In genomic region chr1:248858891-248859889, GRCh38 we compare ENCODE assay signal across 8 cellular contexts. TPM values are rescaled to one million over a fixed set of nuclear protein-coding genes. Genes with fewer than 3 reads are reported as not detected.
DNase-seq lines count a peak whose midpoint lies in the region; ATAC-seq and TF ChIP-seq lines count a peak whose summit lies in the region.

ZNF692 (minus strand) TSS chr1:248859085; CDS start chr1:248858309, 776 bp downstream.

- peaks cover 33% of the 10 kb centered on the region for H3K4me1 Mint-ChIP-seq in osteocyte (ENCODE audit: unreplicated experiment)

- no peaks in the 10 kb centered on the region for H3K27me3 ChIP-seq in thoracic aorta (replicated peaks; ENCODE audit: insufficient read depth)

- H3K27ac Mint-ChIP-seq in activated naive CD4-positive, alpha-beta T cell treated with anti-CD3 and anti-CD28 coated beads, Interleukin-2, amount 50 U/mL, for 72 hours: peak within 1 kb of the TSS; percentile 95 to 96
- peak within 1 kb of the TSS; percentile 88 for H3K27ac Mint-ChIP-seq in osteocyte (ENCODE audit: unreplicated experiment)

- peak within 1 kb of the TSS; percentile 82 to 85 for H3K27ac ChIP-seq in thoracic aorta

- peak; percentile 94 for TF ChIP-seq POLR2A in GM10847 (IDR thresholded peaks at IDR 0.05; ENCODE audit: extremely low read depth, insufficient read length)

- no peaks in the 10 kb centered on the region for H3K36me3 ChIP-seq in thoracic aorta

- peaks cover 11 to 39% of the 10 kb centered on the region in 2 donors for H3K4me1 ChIP-seq in thoracic aorta (ENCODE audit: control insufficient read depth in 1 of 2, low read depth in 2 of 2)

- TF ChIP-seq CTCF in osteocyte (IDR thresholded peaks at IDR 0.05) (no peak), thoracic aorta (IDR thresholded peaks at IDR 0.05) (no peak)

- H3K4me3 ChIP-seq in thoracic aorta: peak within 1 kb of the TSS; percentile 77

- H3K9me3 Mint-ChIP-seq in activated naive CD4-positive, alpha-beta T cell treated with anti-CD3 and anti-CD28 coated beads, Interleukin-2, amount 50 U/mL, for 72 hours: no peaks in the 10 kb centered on the region
- H3K9me3 Mint-ChIP-seq in osteocyte (ENCODE audit: unreplicated experiment): no peaks in the 10 kb centered on the region

- H3K9me3 ChIP-seq in thoracic aorta: no peaks in the 10 kb centered on the region

- ATAC-seq in HG02642 (IDR thresholded peaks at IDR 0.05; ENCODE audit: poor library complexity, unreplicated experiment) (peak; percentile 86), thoracic aorta (ENCODE audit: insufficient number of reproducible peaks, low FRiP score, low read depth) (peak; percentile 72)
- ATAC-seq in activated naive CD4-positive, alpha-beta T cell treated with anti-CD3 and anti-CD28 coated beads, Interleukin-2, amount 50 U/mL, for 72 hours: peak; percentile 74 to 89

- H3K4me3 Mint-ChIP-seq in osteocyte (ENCODE audit: unreplicated experiment): peak within 1 kb of the TSS; percentile 85

- peak; percentile 96 for DNase-seq in NCI-H1092 treated with DMSO at 0.1 percent for 48 hours (lab: John Stamatoyannopoulos, UW)
- peak; percentile 97 for DNase-seq in SKM-1 (lab: John Stamatoyannopoulos, UW; ENCODE audit: unreplicated experiment)
- DNase-seq in activated naive CD4-positive, alpha-beta T cell treated with anti-CD3 and anti-CD28 coated beads, Interleukin-2, amount 50 U/mL, for 72 hours (ENCODE audit: low spot score in 2 of 2): peak; percentile 96
- DNase-seq in glomerular endothelial cell (ENCODE audit: extremely low read depth, low read depth, low spot score): peak; percentile 68
- DNase-seq in osteocyte (ENCODE audit: extremely low spot score, unreplicated experiment): peak; percentile 98
- DNase-seq in thoracic aorta (ENCODE audit: low spot score): peak; percentile 92

- H3K27me3 Mint-ChIP-seq in osteocyte (ENCODE audit: unreplicated experiment): no peaks in the 10 kb centered on the region

- peaks cover 23 to 46% of the 10 kb centered on the region in 2 donors for H3K36me3 Mint-ChIP-seq in activated naive CD4-positive, alpha-beta T cell treated with anti-CD3 and anti-CD28 coated beads, Interleukin-2, amount 50 U/mL, for 72 hours
- no peaks in the 10 kb centered on the region for H3K36me3 Mint-ChIP-seq in osteocyte (ENCODE audit: unreplicated experiment)

RNA-seq across cellular contexts. Expression of gene ZNF692, which starts in this region (rescaled TPM):
- 100 to 1,000 TPM in 1 of 2 donors, 10 to 100 TPM in 1; 93.0 to 152 TPM for total RNA-seq in activated naive CD4-positive, alpha-beta T cell treated with anti-CD3 and anti-CD28 coated beads, Interleukin-2, amount 50 U/mL, for 72 hours
- 18.3 and 38.2 TPM in 2 replicates for total RNA-seq in glomerular endothelial cell
- 32.1 and 39.9 TPM in 2 replicates for total RNA-seq in osteocyte
- 10 to 100 TPM; 21.1 to 35.3 TPM for total RNA-seq in thoracic aorta

Comparison
In these comparisons a context has a peak if more than half of its experiments do, and no peak if none do; other contexts are left out.
1. Peak in every context shown above with its lines: DNase-seq, ATAC-seq, H3K4me3 ChIP-seq and H3K27ac ChIP-seq.